Comparison of ENCODE assay signal across 9 cellular contexts in genomic region chr11:122202161-122202950, GRCh38.
DNase-seq lines count a peak whose midpoint lies in the region; ATAC-seq, FAIRE-seq and TF ChIP-seq lines count a peak whose summit lies in the region.
"Had no signal": no experiment of that assay in that cellular context is flagged by ENCODE, and none has a peak within 500 bp of the region (broad histone marks: within the 10 kb centered on the region; RNA-seq: fewer than 3 reads in every experiment).

No MANE protein-coding gene starts in this region.

- H3K4me3 ChIP-seq in GM23338, result peak overlapping the region; percentile 39
- peak overlapping the region; percentile 29 to 71 for H3K4me3 ChIP-seq in ascending aorta
- peak overlapping the region; percentile 36; the same call in 1 of the 2 replicates for H3K4me3 ChIP-seq in iPS-20b (ENCODE audit: low read length)
- no peak overlapping the region for H3K4me3 ChIP-seq in small intestine (ENCODE audit: low read depth in 1 of 2, low read length in 2 of 2)

- no peak for FAIRE-seq in small intestine (lab: Jason Lieb, UNC)

- H3K9me2 ChIP-seq in GM23338 (ENCODE audit: insufficient read depth), result 0 out of 2 replicates have a peak, but pooled peaks cover 5% of the 10 kb centered on the region

- H3K9me3 ChIP-seq in ascending aorta (no peaks in the 10 kb centered on the region), iPS-20b (ENCODE audit: insufficient read depth, low read depth, low read length) (no peaks in the 10 kb centered on the region), small intestine (ENCODE audit: control insufficient read depth, low read depth) (no peaks in the 10 kb centered on the region)

- H3K9me3 Mint-ChIP-seq in GM23338, result no peaks in the 10 kb centered on the region

- H3K36me3 Mint-ChIP-seq in GM23338 (ENCODE audit: low read depth), result no peaks in the 10 kb centered on the region

- peak overlapping the region; percentile 67 for H3K4me2 ChIP-seq in GM23338

- H3K27ac Mint-ChIP-seq in GM23338, result no peak overlapping the region

- TF ChIP-seq CTCF in GM23338 (conservative IDR thresholded peaks at IDR 0.05; ENCODE audit: low read depth in 2 of 2) (no peak), ascending aorta (IDR thresholded peaks at IDR 0.05) (no peak)

- no peaks in the 10 kb centered on the region for H3K79me2 ChIP-seq in GM23338 (replicated peaks; ENCODE audit: insufficient read depth)

- no peaks in the 10 kb centered on the region for H3K27me3 ChIP-seq in GM23338 (ENCODE audit: insufficient read depth)
- H3K27me3 ChIP-seq in ascending aorta, result no peaks in the 10 kb centered on the region
- peaks cover 3% of the 10 kb centered on the region for H3K27me3 ChIP-seq in iPS-20b (ENCODE audit: insufficient read depth, low read length)
- H3K27me3 ChIP-seq in small intestine (ENCODE audit: control insufficient read depth in 2 of 2, insufficient read depth in 2 of 2, low read length in 2 of 2), result no peaks in the 10 kb centered on the region

- intact Hi-C loops in ascending aorta (cut with DNase I), result loop anchor here (1.0 to 10.0 kb wide), 6 partner anchors 16 to 548 kb away; no protein-coding TSS in a partner anchor

- DNase-seq in GM23338 (ENCODE audit: low spot score) (peak; percentile 40), ascending aorta (ENCODE audit: low spot score in 2 of 2) (no peak), small intestine (peak; percentile 86), globus pallidus (ENCODE audit: low spot score) (no peak), NCI-H526 (lab: John Stamatoyannopoulos, UW) (no peak), DMS153 (lab: John Stamatoyannopoulos, UW) (no peak), NCI-H187 (lab: John Stamatoyannopoulos, UW) (no peak)
- DNase-seq: NCI-H187 treated with DMSO at 0.1 percent for 48 hours had no signal

- H3K4me1 Mint-ChIP-seq in GM23338, result peaks cover 6% of the 10 kb centered on the region

- no peaks in the 10 kb centered on the region for H3K36me3 ChIP-seq in GM23338 (ENCODE audit: insufficient read depth)
- H3K36me3 ChIP-seq in ascending aorta, result no peaks in the 10 kb centered on the region
- H3K36me3 ChIP-seq in iPS-20b (ENCODE audit: insufficient read depth, low read depth, low read length), result no peaks in the 10 kb centered on the region
- H3K36me3 ChIP-seq in small intestine (ENCODE audit: control insufficient read depth in 2 of 2, insufficient read depth in 2 of 2, low read length in 2 of 2), result no peaks in the 10 kb centered on the region

- WGBS in small intestine, 3 donors, result 13 to 38% (median 27%) methylated on average over 16 of the region's 16 CpGs

- H4K20me1 ChIP-seq in GM23338 (replicated peaks; ENCODE audit: insufficient read depth), result no peaks in the 10 kb centered on the region

- peak; percentile 83 for ATAC-seq in GM23338

- no peak overlapping the region for H3K9ac ChIP-seq in iPS-20b (ENCODE audit: low read depth, low read length)

- H3K27ac ChIP-seq in GM23338 (ENCODE audit: low read depth) (no peak overlapping the region), ascending aorta (peak overlapping the region; percentile 86 to 90), iPS-20b (ENCODE audit: low read length) (no peak overlapping the region), small intestine (ENCODE audit: low read depth in 1 of 2, low read length in 1 of 2) (no peak overlapping the region)

- H3K27me3 Mint-ChIP-seq in GM23338 (ENCODE audit: insufficient read depth, low read depth, poor library complexity), result peaks cover 10% of the 10 kb centered on the region

- H2AFZ ChIP-seq in GM23338, result peak overlapping the region; percentile 99

- peak overlapping the region; percentile 38; the same call in 2 of the 3 replicates for H3K4me3 Mint-ChIP-seq in GM23338

- H3K4me1 ChIP-seq in GM23338 (ENCODE audit: insufficient read depth) (peaks cover 9% of the 10 kb centered on the region), ascending aorta (peaks cover 0 to 53% of the 10 kb centered on the region in 2 donors), iPS-20b (ENCODE audit: insufficient read depth, low read length) (no peaks in the 10 kb centered on the region), small intestine (ENCODE audit: control insufficient read depth in 2 of 2, insufficient read depth in 1 of 2, low read depth in 1 of 2, low read length in 1 of 2) (no peaks in the 10 kb centered on the region)

- H3F3A ChIP-seq in GM23338 (replicated peaks; ENCODE audit: low read depth), result no peaks in the 10 kb centered on the region

TF ChIP-seq in GM23338, 12 proteins besides CTCF, POLR2A, EP300 and RAD21:
- TF ChIP-seq POLR2AphosphoS5 (IDR thresholded peaks at IDR 0.05; ENCODE audit: low read depth), result no peak

Comparison
In these comparisons a context has a peak if more than half of its experiments do, and no peak if none do; other contexts are left out.
1. DNase-seq: peak in GM23338 (single experiment) and small intestine (single experiment); none in ascending aorta (0 of 2), globus pallidus (single experiment), NCI-H526 (0 of 2), DMS153 (single experiment) and NCI-H187 (0 of 2).
2. H3K27ac ChIP-seq: peak in ascending aorta (2 of 2); none in GM23338 (single experiment), iPS-20b (single experiment) and small intestine (0 of 2).
3. H3K4me3 ChIP-seq: peak in GM23338 (single experiment), ascending aorta (2 of 2) and iPS-20b (single experiment); none in small intestine (0 of 2).